In genomic region chr12:96240656-96241055, GRCh38 we compare ENCODE assay signal across 14 cellular contexts. TPM values are rescaled to one million over a fixed set of nuclear protein-coding genes. Genes with fewer than 3 reads are reported as not detected.
A peak's percentile ranks its signal among the peaks of the same experiment; 100 is the strongest.
DNase-seq lines count a peak whose midpoint lies in the region; ATAC-seq and TF ChIP-seq lines count a peak whose summit lies in the region.
"Had no signal": no experiment of that assay in that cellular context is flagged by ENCODE, and none has a peak within 500 bp of the region (broad histone marks: within the 10 kb centered on the region; RNA-seq: fewer than 3 reads in every experiment).

No MANE protein-coding gene starts in this region.

- H3K27me3 Mint-ChIP-seq in activated CD4-positive, alpha-beta T cell treated with anti-CD3 and anti-CD28 coated beads, Interleukin-2, amount 10 ng/mL, durations not matched to agents 7 days and 5 days: no peaks in the 10 kb centered on the region
- H3K27me3 Mint-ChIP-seq in stimulated activated memory B cell treated with anti-CD40 and anti-IgM and Interleukin-4, amounts not matched to agents 10 μg/mL and 1 μg/mL and 100 μg/mL, for 72 hours: no peaks in the 10 kb centered on the region

- intact Hi-C loops in ascending aorta (cut with DNase I): no loop called here
- intact Hi-C loops in lower lobe of right lung (cut with DNase I): no loop called here
- intact Hi-C loops in dorsolateral prefrontal cortex (cut with DNase I): no loop called here

- H3K4me3 Mint-ChIP-seq in activated CD4-positive, alpha-beta T cell treated with anti-CD3 and anti-CD28 coated beads, Interleukin-2, amount 10 ng/mL, durations not matched to agents 7 days and 5 days: no peak overlapping the region
- H3K4me3 Mint-ChIP-seq in stimulated activated memory B cell treated with anti-CD40 and anti-IgM and Interleukin-4, amounts not matched to agents 10 μg/mL and 1 μg/mL and 100 μg/mL, for 72 hours: no peak overlapping the region

- no peaks in the 10 kb centered on the region for H3K27me3 ChIP-seq in ascending aorta
- no peaks in the 10 kb centered on the region for H3K27me3 ChIP-seq in lower lobe of right lung (ENCODE audit: low read depth)
- H3K27me3 ChIP-seq in stomach smooth muscle (ENCODE audit: control insufficient read depth in 1 of 2, insufficient read depth in 2 of 2, low read length in 2 of 2): no peaks in the 10 kb centered on the region
- no peaks in the 10 kb centered on the region for H3K27me3 ChIP-seq in dorsolateral prefrontal cortex
- H3K27me3 ChIP-seq: left lung had no signal

- H3K9me3 ChIP-seq in ascending aorta: no peaks in the 10 kb centered on the region
- no peaks in the 10 kb centered on the region for H3K9me3 ChIP-seq in lower lobe of right lung
- no peaks in the 10 kb centered on the region for H3K9me3 ChIP-seq in stomach smooth muscle (ENCODE audit: control insufficient read depth in 2 of 2, low read length in 2 of 2)
- H3K9me3 ChIP-seq: HAP-1, left lung, psoas muscle had no signal

- CTCF ChIA-PET in activated CD4-positive, alpha-beta T cell treated with anti-CD3 and anti-CD28 coated beads, Interleukin-2, amount 10 ng/mL, durations not matched to agents 7 days and 5 days (lab: Charles Lee): interaction anchor here (0.9 kb wide), 1 partner anchor 17 kb away, joined by 3 read pairs; no protein-coding TSS in a partner anchor

- POLR2A ChIA-PET in activated CD4-positive, alpha-beta T cell treated with anti-CD3 and anti-CD28 coated beads, Interleukin-2, amount 10 ng/mL, durations not matched to agents 7 days and 5 days (lab: Charles Lee): interaction anchor here (0.8 kb wide), 1 partner anchor 158 kb away, joined by 3 read pairs; no protein-coding TSS in a partner anchor

- peaks cover 67% of the 10 kb centered on the region for H3K4me1 Mint-ChIP-seq in activated CD4-positive, alpha-beta T cell treated with anti-CD3 and anti-CD28 coated beads, Interleukin-2, amount 10 ng/mL, durations not matched to agents 7 days and 5 days
- peaks cover 50% of the 10 kb centered on the region for H3K4me1 Mint-ChIP-seq in stimulated activated memory B cell treated with anti-CD40 and anti-IgM and Interleukin-4, amounts not matched to agents 10 μg/mL and 1 μg/mL and 100 μg/mL, for 72 hours

- peaks cover 2% of the 10 kb centered on the region for H3K9me3 Mint-ChIP-seq in activated CD4-positive, alpha-beta T cell treated with anti-CD3 and anti-CD28 coated beads, Interleukin-2, amount 10 ng/mL, durations not matched to agents 7 days and 5 days
- H3K9me3 Mint-ChIP-seq in stimulated activated memory B cell treated with anti-CD40 and anti-IgM and Interleukin-4, amounts not matched to agents 10 μg/mL and 1 μg/mL and 100 μg/mL, for 72 hours: no peaks in the 10 kb centered on the region

- peaks cover 32% of the 10 kb centered on the region for H3K36me3 Mint-ChIP-seq in activated CD4-positive, alpha-beta T cell treated with anti-CD3 and anti-CD28 coated beads, Interleukin-2, amount 10 ng/mL, durations not matched to agents 7 days and 5 days (ENCODE audit: low read depth)
- peaks cover 31% of the 10 kb centered on the region for H3K36me3 Mint-ChIP-seq in stimulated activated memory B cell treated with anti-CD40 and anti-IgM and Interleukin-4, amounts not matched to agents 10 μg/mL and 1 μg/mL and 100 μg/mL, for 72 hours

- H3K36me3 ChIP-seq in ascending aorta: no peaks in the 10 kb centered on the region
- no peaks in the 10 kb centered on the region for H3K36me3 ChIP-seq in lower lobe of right lung
- no peaks in the 10 kb centered on the region for H3K36me3 ChIP-seq in stomach smooth muscle (ENCODE audit: control insufficient read depth in 2 of 2, insufficient read depth in 2 of 2, low read length in 2 of 2)
- H3K36me3 ChIP-seq: HAP-1 had no signal

- H3K9ac ChIP-seq in stomach smooth muscle (ENCODE audit: low read length in 2 of 2): peak overlapping the region; percentile 47 to 73

- TF ChIP-seq CTCF in ascending aorta (IDR thresholded peaks at IDR 0.05) (no peak), lower lobe of right lung (IDR thresholded peaks at IDR 0.05) (no peak), dorsolateral prefrontal cortex (IDR thresholded peaks at IDR 0.05 in 54 of 56, conservative IDR thresholded peaks at IDR 0.05 in 2 of 56; ENCODE audit: low read depth in 1 of 56, partially characterized antibody in 56 of 56) (no peak)

- H3K4me1 ChIP-seq in ascending aorta (peaks cover 13 to 25% of the 10 kb centered on the region in 2 donors), lower lobe of right lung (peaks cover 73% of the 10 kb centered on the region), stomach smooth muscle (ENCODE audit: control insufficient read depth, insufficient read depth, low read length) (peaks cover 73% of the 10 kb centered on the region)
- H3K4me1 ChIP-seq: HAP-1 had no signal

- ATAC-seq in lower lobe of right lung: no peak
- ATAC-seq in stimulated activated memory B cell treated with anti-CD40 and anti-IgM and Interleukin-4, amounts not matched to agents 10 μg/mL and 1 μg/mL and 100 μg/mL, for 72 hours: no peak
- ATAC-seq: left lung, psoas muscle had no signal

- H3K27ac ChIP-seq in ascending aorta (peak overlapping the region; percentile 52 to 54), lower lobe of right lung (peak overlapping the region; percentile 37), stomach smooth muscle (ENCODE audit: low read length) (peak overlapping the region; percentile 99), dorsolateral prefrontal cortex (peak overlapping the region in 7 of 59 donors; percentile 6 to 62 (median 16))

- no peak overlapping the region for H3K4me3 ChIP-seq in ascending aorta
- no peak overlapping the region for H3K4me3 ChIP-seq in lower lobe of right lung
- H3K4me3 ChIP-seq in stomach smooth muscle (ENCODE audit: low read length in 2 of 2): peak overlapping the region in 1 of 2 donors; percentile 35
- no peak overlapping the region for H3K4me3 ChIP-seq in dorsolateral prefrontal cortex
- H3K4me3 ChIP-seq: HAP-1, left lung, psoas muscle had no signal

- DNase-seq in activated CD4-positive, alpha-beta T cell treated with anti-CD3 and anti-CD28 coated beads, Interleukin-2, amount 10 ng/mL, durations not matched to agents 7 days and 5 days: no peak
- no peak for DNase-seq in activated CD4-positive, alpha-beta T cell treated with anti-CD3 and anti-CD28 coated beads, Interleukin-2, amount 50 U/mL, for 1 hour
- DNase-seq in ascending aorta (ENCODE audit: low spot score in 2 of 2) (no peak), lower lobe of right lung (no peak), NCI-H748 (lab: John Stamatoyannopoulos, UW; ENCODE audit: unreplicated experiment) (no peak), dorsolateral prefrontal cortex (no peak)
- DNase-seq: DMS79 treated with DMSO at 0.1 percent for 48 hours, left lung, NCI-H1092, NCI-H510A treated with DMSO at 0.1 percent for 48 hours, psoas muscle had no signal

- peak overlapping the region; percentile 11 for H3K27ac Mint-ChIP-seq in activated CD4-positive, alpha-beta T cell treated with anti-CD3 and anti-CD28 coated beads, Interleukin-2, amount 10 ng/mL, durations not matched to agents 7 days and 5 days
- no peak overlapping the region for H3K27ac Mint-ChIP-seq in stimulated activated memory B cell treated with anti-CD40 and anti-IgM and Interleukin-4, amounts not matched to agents 10 μg/mL and 1 μg/mL and 100 μg/mL, for 72 hours

RNA-seq across cellular contexts. Expression of gene ELK3, which starts 46.5 kb away (rescaled TPM):
- 10 to 100 TPM; 27.3 to 33.9 TPM for total RNA-seq in activated CD4-positive, alpha-beta T cell treated with anti-CD3 and anti-CD28 coated beads, Interleukin-2, amount 10 ng/mL, durations not matched to agents 7 days and 5 days
- total RNA-seq in ascending aorta (21.2 TPM), lower lobe of right lung (29.1 TPM), dorsolateral prefrontal cortex (10 to 100 TPM in 6 of 120 experiments, 1 to 10 TPM in 114; 1.8 to 15.7 (median 5.8) TPM)
